In genomic region chr2:230537531-230537976, GRCh38 we compare ENCODE assay signal across 8 cellular contexts.
A peak's percentile ranks its signal among the peaks of the same experiment; 100 is the strongest.
DNase-seq lines count a peak whose midpoint lies in the region; ATAC-seq and TF ChIP-seq lines count a peak whose summit lies in the region.
"Had no signal": no experiment of that assay in that cellular context is flagged by ENCODE, and none has a peak within 500 bp of the region (broad histone marks: within the 10 kb centered on the region; RNA-seq: fewer than 3 reads in every experiment).

No MANE protein-coding gene starts in this region.

- H3K4me2 ChIP-seq in GM23338 = no peak overlapping the region

- H3K27ac ChIP-seq in GM23338 (ENCODE audit: low read depth) = no peak overlapping the region
- no peak overlapping the region for H3K27ac ChIP-seq in RWPE1

- H3K9me3 Mint-ChIP-seq in activated naive CD8-positive, alpha-beta T cell treated with anti-CD3 and anti-CD28 coated beads for 36 hours = no peaks in the 10 kb centered on the region
- H3K9me3 Mint-ChIP-seq in GM23338 = peaks cover 3% of the 10 kb centered on the region; the same call in 1 of the 3 replicates

- no peaks in the 10 kb centered on the region for H3K9me2 ChIP-seq in GM23338 (ENCODE audit: insufficient read depth)

- no peak overlapping the region for H3K27ac Mint-ChIP-seq in activated naive CD8-positive, alpha-beta T cell treated with anti-CD3 and anti-CD28 coated beads for 36 hours
- no peak overlapping the region for H3K27ac Mint-ChIP-seq in GM23338

- H3K79me2 ChIP-seq in GM23338 (replicated peaks; ENCODE audit: insufficient read depth) = no peaks in the 10 kb centered on the region

- H3K27me3 ChIP-seq in GM23338 (ENCODE audit: insufficient read depth) = no peaks in the 10 kb centered on the region

- no peaks in the 10 kb centered on the region for H3K36me3 ChIP-seq in GM23338 (ENCODE audit: insufficient read depth)

- no peak overlapping the region for H3K4me3 Mint-ChIP-seq in activated naive CD8-positive, alpha-beta T cell treated with anti-CD3 and anti-CD28 coated beads for 36 hours
- H3K4me3 Mint-ChIP-seq in GM23338 = no peak overlapping the region

- H4K20me1 ChIP-seq in GM23338 (replicated peaks; ENCODE audit: insufficient read depth) = no peaks in the 10 kb centered on the region

- H3F3A ChIP-seq in GM23338 (replicated peaks; ENCODE audit: low read depth) = no peaks in the 10 kb centered on the region

- H3K4me1 ChIP-seq in GM23338 (ENCODE audit: insufficient read depth) = no peaks in the 10 kb centered on the region

- ATAC-seq in GM18508 (IDR thresholded peaks at IDR 0.05; ENCODE audit: insufficient read depth, unreplicated experiment) (peak; percentile 66), GM19395 (IDR thresholded peaks at IDR 0.05; ENCODE audit: unreplicated experiment) (peak; percentile 75), HG03060 (IDR thresholded peaks at IDR 0.05; ENCODE audit: low read depth, unreplicated experiment) (peak; percentile 39), GM23338 (no peak)
- ATAC-seq: left lobe of liver had no signal

- POLR2A ChIA-PET in RWPE1 (lab: Yijun Ruan, JAX; ENCODE audit: low non-redundant PET) = no interaction called here

- no peak overlapping the region for H2AFZ ChIP-seq in GM23338

- peak; percentile 40 for DNase-seq in activated naive CD8-positive, alpha-beta T cell treated with anti-CD3 and anti-CD28 coated beads for 36 hours
- no peak for DNase-seq in GM23338 (ENCODE audit: low spot score)
- no peak for DNase-seq in RWPE1 (ENCODE audit: low spot score)
- no peak for DNase-seq in NCI-H748 treated with DMSO at 0.1 percent for 48 hours (lab: John Stamatoyannopoulos, UW)

- H3K36me3 Mint-ChIP-seq in activated naive CD8-positive, alpha-beta T cell treated with anti-CD3 and anti-CD28 coated beads for 36 hours = peaks cover 32% of the 10 kb centered on the region
- H3K36me3 Mint-ChIP-seq in GM23338 (ENCODE audit: low read depth) = no peaks in the 10 kb centered on the region

- H3K4me1 Mint-ChIP-seq in activated naive CD8-positive, alpha-beta T cell treated with anti-CD3 and anti-CD28 coated beads for 36 hours = peaks cover 28% of the 10 kb centered on the region
- H3K4me1 Mint-ChIP-seq in GM23338 = no peaks in the 10 kb centered on the region

- TF ChIP-seq CTCF in GM23338 (conservative IDR thresholded peaks at IDR 0.05; ENCODE audit: low read depth in 2 of 2) (no peak), RWPE1 (conservative IDR thresholded peaks at IDR 0.05; ENCODE audit: low read depth) (no peak)

- H3K4me3 ChIP-seq in GM23338 = no peak overlapping the region

- no peaks in the 10 kb centered on the region for H3K27me3 Mint-ChIP-seq in activated naive CD8-positive, alpha-beta T cell treated with anti-CD3 and anti-CD28 coated beads for 36 hours
- H3K27me3 Mint-ChIP-seq in GM23338 (ENCODE audit: insufficient read depth, low read depth, poor library complexity) = peaks cover 2% of the 10 kb centered on the region

- CTCF ChIA-PET in RWPE1 (lab: Yijun Ruan, JAX) = no interaction called here

TF ChIP-seq in GM23338, 12 proteins besides CTCF, POLR2A, EP300 and RAD21:
- TF ChIP-seq ETS1 (IDR thresholded peaks at IDR 0.05) (no peak), ZNF331 (CRISPR knock-in tag; IDR thresholded peaks at IDR 0.05; ENCODE audit: low read depth) (no peak), CREB1 (CRISPR knock-in tag; IDR thresholded peaks at IDR 0.05; ENCODE audit: low read depth) (no peak), EZH2phosphoT487 (IDR thresholded peaks at IDR 0.05; ENCODE audit: unreplicated experiment) (no peak)
